Comparison of ENCODE assay signal across 27 cellular contexts in the genomic region with DNA sequence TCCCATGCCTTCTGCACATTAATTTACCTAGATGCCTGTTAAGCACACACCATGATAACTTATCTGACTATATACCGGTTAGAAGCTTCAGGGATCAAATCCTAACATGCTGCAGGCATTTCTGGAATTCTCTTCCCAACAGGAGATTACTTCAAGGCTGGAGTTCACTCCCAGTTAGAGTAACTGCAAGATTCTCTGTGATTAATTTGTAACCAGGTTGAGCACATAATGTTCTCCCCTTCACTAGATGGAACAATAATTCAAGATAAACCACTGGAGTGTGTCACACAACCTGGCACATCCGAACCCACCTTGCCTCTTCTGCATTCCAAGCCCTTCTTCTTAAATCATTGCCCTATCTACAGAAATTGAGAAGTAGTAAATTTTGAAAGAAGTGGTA. TPM values are rescaled to one million over a fixed set of nuclear protein-coding genes. Genes with fewer than 3 reads are reported as not detected.
DNase-seq lines count a peak whose midpoint lies in the region; ATAC-seq, FAIRE-seq and TF ChIP-seq lines count a peak whose summit lies in the region.
"Had no signal": no experiment of that assay in that cellular context is flagged by ENCODE, and none has a peak within 500 bp of the region (broad histone marks: within the 10 kb centered on the region; RNA-seq: fewer than 3 reads in every experiment).

No MANE protein-coding gene starts in this region.

- H3K9ac ChIP-seq in colonic mucosa (ENCODE audit: low read depth in 2 of 2, low read length in 2 of 2): peak overlapping the region in 1 of 2 donors; percentile 22
- H3K9ac ChIP-seq: parathyroid adenoma had no signal

- TF ChIP-seq POLR2A in thyroid gland (IDR thresholded peaks at IDR 0.05): no peak

- TF ChIP-seq CTCF in colonic mucosa (IDR thresholded peaks at IDR 0.05) (no peak), pancreas (IDR thresholded peaks at IDR 0.05) (no peak), thyroid gland (IDR thresholded peaks at IDR 0.05) (no peak)

- H3K27ac ChIP-seq in colonic mucosa (peak overlapping the region; percentile 64), pancreas (peak overlapping the region in 3 of 4 donors; percentile 25 to 48 (median 47)), thyroid gland (no peak overlapping the region)
- H3K27ac ChIP-seq: C4-2B, parathyroid adenoma, SK-N-MC had no signal

- no peak overlapping the region for H3K4me3 Mint-ChIP-seq in naive thymus-derived CD8-positive, alpha-beta T cell
- H3K4me3 Mint-ChIP-seq: activated CD8-positive, alpha-beta memory T cell treated with anti-CD3 and anti-CD28 coated beads, Interleukin-2, amount 10 ng/mL, durations not matched to agents 7 days and 5 days; activated naive CD4-positive, alpha-beta T cell treated with anti-CD3 and anti-CD28 coated beads, Interleukin-2, amount 10 ng/mL, durations not matched to agents 7 days and 5 days; natural killer cell treated with Interleukin-12 subunit alpha and Interleukin-12 subunit beta and Interleukin-15 and Interleukin-18, amount 100 ng/mL, for 72 hours had no signal

- H3K4me3 ChIP-seq in colonic mucosa: no peak overlapping the region
- H3K4me3 ChIP-seq in pancreas: no peak overlapping the region
- no peak overlapping the region for H3K4me3 ChIP-seq in thyroid gland (replicated peaks in 1 of 3)
- H3K4me3 ChIP-seq: SK-N-MC had no signal

- H3K36me3 Mint-ChIP-seq in naive thymus-derived CD8-positive, alpha-beta T cell: no peaks in the 10 kb centered on the region
- H3K36me3 Mint-ChIP-seq: activated CD8-positive, alpha-beta memory T cell treated with anti-CD3 and anti-CD28 coated beads, Interleukin-2, amount 10 ng/mL, durations not matched to agents 7 days and 5 days; activated naive CD4-positive, alpha-beta T cell treated with anti-CD3 and anti-CD28 coated beads, Interleukin-2, amount 10 ng/mL, durations not matched to agents 7 days and 5 days; natural killer cell treated with Interleukin-12 subunit alpha and Interleukin-12 subunit beta and Interleukin-15 and Interleukin-18, amount 100 ng/mL, for 72 hours had no signal

- ATAC-seq in pancreas: peak; percentile 56 to 84 (median 77)
- ATAC-seq in naive thymus-derived CD8-positive, alpha-beta T cell: no peak
- ATAC-seq: activated CD8-positive, alpha-beta memory T cell treated with anti-CD3 and anti-CD28 coated beads, Interleukin-2, amount 10 ng/mL, durations not matched to agents 7 days and 5 days; natural killer cell treated with Interleukin-12 subunit alpha and Interleukin-12 subunit beta and Interleukin-15 and Interleukin-18, amount 100 ng/mL, for 72 hours had no signal

- no peaks in the 10 kb centered on the region for H3K36me3 ChIP-seq in colonic mucosa
- H3K36me3 ChIP-seq in pancreas: no peaks in the 10 kb centered on the region
- H3K36me3 ChIP-seq in thyroid gland: no peaks in the 10 kb centered on the region

- H3K4me1 ChIP-seq in colonic mucosa: no peaks in the 10 kb centered on the region
- peaks cover 11 to 26% (median 12%) of the 10 kb centered on the region in 3 donors for H3K4me1 ChIP-seq in pancreas
- peaks cover 0 to 7% of the 10 kb centered on the region in 2 donors for H3K4me1 ChIP-seq in thyroid gland
- H3K4me1 ChIP-seq: parathyroid adenoma had no signal

- peaks cover 0 to 13% (median 2%) of the 10 kb centered on the region in 9 donors for H3K9me3 Mint-ChIP-seq in naive thymus-derived CD8-positive, alpha-beta T cell
- H3K9me3 Mint-ChIP-seq: activated naive CD4-positive, alpha-beta T cell treated with anti-CD3 and anti-CD28 coated beads, Interleukin-2, amount 10 ng/mL, durations not matched to agents 7 days and 5 days had no signal

- in situ Hi-C loops in Caki2 (cut with HindIII; ENCODE audit: low pct_unique_long_range_greater_than_20kb, low sequenced_read_pairs): no loop called here

- H3K27ac Mint-ChIP-seq in naive thymus-derived CD8-positive, alpha-beta T cell: no peak overlapping the region
- H3K27ac Mint-ChIP-seq: activated CD8-positive, alpha-beta memory T cell treated with anti-CD3 and anti-CD28 coated beads, Interleukin-2, amount 10 ng/mL, durations not matched to agents 7 days and 5 days; activated naive CD4-positive, alpha-beta T cell treated with anti-CD3 and anti-CD28 coated beads, Interleukin-2, amount 10 ng/mL, durations not matched to agents 7 days and 5 days; natural killer cell treated with Interleukin-12 subunit alpha and Interleukin-12 subunit beta and Interleukin-15 and Interleukin-18, amount 100 ng/mL, for 72 hours had no signal

- H3K27me3 Mint-ChIP-seq in naive thymus-derived CD8-positive, alpha-beta T cell: peaks cover 0 to 9% (median 0%) of the 10 kb centered on the region in 5 donors
- H3K27me3 Mint-ChIP-seq: activated CD8-positive, alpha-beta memory T cell treated with anti-CD3 and anti-CD28 coated beads, Interleukin-2, amount 10 ng/mL, durations not matched to agents 7 days and 5 days; activated naive CD4-positive, alpha-beta T cell treated with anti-CD3 and anti-CD28 coated beads, Interleukin-2, amount 10 ng/mL, durations not matched to agents 7 days and 5 days; natural killer cell treated with Interleukin-12 subunit alpha and Interleukin-12 subunit beta and Interleukin-15 and Interleukin-18, amount 100 ng/mL, for 72 hours had no signal

- FAIRE-seq in pancreas (lab: Jason Lieb, UNC): no peak
- FAIRE-seq: endometrium had no signal

- WGBS in pancreas, 2 donors: 5 to 13% methylated on average over 2 of the region's 2 CpGs
- 33 to 48% methylated on average over 2 of the region's 2 CpGs for WGBS in thyroid gland, 2 donors

- DNase-seq in Caki2 (ENCODE audit: low read depth) (peak; percentile 31), colonic mucosa (no peak), kidney tubule cell (ENCODE audit: low spot score) (peak; percentile 70), pancreas (peak in 1 of 6 donors; percentile 16), thyroid gland (no peak), MV-4-11 (lab: John Stamatoyannopoulos, UW) (no peak), A172 (ENCODE audit: low spot score) (no peak)
- DNase-seq in naive thymus-derived CD8-positive, alpha-beta T cell: no peak
- DNase-seq: activated CD4-positive, alpha-beta T cell treated with anti-CD3 and anti-CD28 coated beads, Interleukin-2, amount 50 U/mL, for 1 hour; activated CD8-positive, alpha-beta memory T cell treated with anti-CD3 and anti-CD28 coated beads, Interleukin-2, amount 10 ng/mL, durations not matched to agents 7 days and 5 days; activated naive CD4-positive, alpha-beta T cell treated with anti-CD3 and anti-CD28 coated beads, Interleukin-2, amount 10 ng/mL, durations not matched to agents 7 days and 5 days; amygdala; glutamatergic neuron; IMR-90; NCI-H1092 treated with DMSO at 0.1 percent for 48 hours; NCI-H2029 treated with DMSO at 0.1 percent for 48 hours; NCI-H345; NCI-H774 had no signal

- POLR2A ChIA-PET in naive thymus-derived CD8-positive, alpha-beta T cell (lab: Charles Lee): no interaction called here

- no peaks in the 10 kb centered on the region for H3K27me3 ChIP-seq in colonic mucosa
- H3K27me3 ChIP-seq in pancreas: no peaks in the 10 kb centered on the region
- H3K27me3 ChIP-seq in thyroid gland: no peaks in the 10 kb centered on the region

- no peaks in the 10 kb centered on the region for H3K4me1 Mint-ChIP-seq in naive thymus-derived CD8-positive, alpha-beta T cell
- H3K4me1 Mint-ChIP-seq: activated CD8-positive, alpha-beta memory T cell treated with anti-CD3 and anti-CD28 coated beads, Interleukin-2, amount 10 ng/mL, durations not matched to agents 7 days and 5 days; activated naive CD4-positive, alpha-beta T cell treated with anti-CD3 and anti-CD28 coated beads, Interleukin-2, amount 10 ng/mL, durations not matched to agents 7 days and 5 days had no signal

- no peaks in the 10 kb centered on the region for H3K9me3 ChIP-seq in colonic mucosa
- no peaks in the 10 kb centered on the region for H3K9me3 ChIP-seq in pancreas
- H3K9me3 ChIP-seq in thyroid gland: no peaks in the 10 kb centered on the region

- intact Hi-C loops in colonic mucosa (cut with DNase I) (no loop called here), pancreas (cut with DNase I) (no loop called here), thyroid gland (cut with DNase I) (no loop called here)

RNA-seq across cellular contexts. Expression of a gene that starts 11.8 kb away (rescaled TPM):
- 0.17 TPM in 1 of 2 replicates, not detected in the other for total RNA-seq in Caki2 (2014; rRNA removed; shearing (Covaris generic); ENCODE audit: low replicate concordance)
- total RNA-seq in colonic mucosa: 100 to 1,000 TPM in 1 of 2 donors, 10 to 100 TPM in 1; 36.5 to 135 TPM
- 10 to 100 TPM; 16.6 to 38.5 (median 26.9) TPM for total RNA-seq in pancreas
- polyA plus RNA-seq in pancreas: 10 to 100 TPM in 1 of 2 donors, 1 to 10 TPM in 1; 6.5 to 27.1 TPM
- total RNA-seq in naive thymus-derived CD8-positive, alpha-beta T cell: not detected
- not detected for polyA plus RNA-seq in naive thymus-derived CD8-positive, alpha-beta T cell
- total RNA-seq in thyroid gland: not detected
- total RNA-seq in A172 (2014; rRNA removed; shearing (Covaris generic)): not detected in 2 replicates
- total RNA-seq: activated CD8-positive, alpha-beta memory T cell treated with anti-CD3 and anti-CD28 coated beads, Interleukin-2, amount 10 ng/mL, durations not matched to agents 7 days and 5 days; fibroblast of lung; IMR-90; natural killer cell treated with Interleukin-12 subunit alpha and Interleukin-12 subunit beta and Interleukin-15 and Interleukin-18, amount 100 ng/mL, for 72 hours; subcutaneous adipose tissue; T-helper 2 cell treated with Interferon-gamma antibody and Interleukin-4, amounts not matched to agents 100 ng/mL and 5 ng/mL, for 36 hours had no signal
- polyA plus RNA-seq: fibroblast of lung, IMR-90, urinary bladder had no signal

Comparison
In these comparisons a context has a peak if more than half of its experiments do, and no peak if none do; other contexts are left out.
1. DNase-seq: peak in Caki2 (single experiment) and kidney tubule cell (single experiment); none in colonic mucosa (single experiment), naive thymus-derived CD8-positive, alpha-beta T cell (0 of 10), thyroid gland (0 of 2), MV-4-11 (single experiment) and A172 (single experiment).
2. H3K27ac ChIP-seq: peak in colonic mucosa (single experiment) and pancreas (3 of 4); none in thyroid gland (0 of 3).
3. ATAC-seq: peak in pancreas (4 of 4); none in naive thymus-derived CD8-positive, alpha-beta T cell (0 of 2).
4. RNA of a gene that starts 11.8 kb away (total RNA-seq): 36.5 to 135 TPM in colonic mucosa and 16.6 to 38.5 TPM in pancreas; 0.17 TPM in Caki2, not detected in naive thymus-derived CD8-positive, alpha-beta T cell, not detected in thyroid gland and not detected in A172; every median in the first group is over 10 times any median in the second.